Comparison of ENCODE assay signal across 8 cellular contexts in genomic region chr6:105992315-105992961, GRCh38.
DNase-seq lines count a peak whose midpoint lies in the region; ATAC-seq and TF ChIP-seq lines count a peak whose summit lies in the region.

No MANE protein-coding gene starts in this region.

- H3K36me3 ChIP-seq in neuronal stem cell (replicated peaks in 1 of 2; ENCODE audit: control insufficient read depth in 2 of 2, insufficient read depth in 2 of 2, low read length in 2 of 2) = no peaks in the 10 kb centered on the region

- H2BK15ac ChIP-seq in neuronal stem cell (ENCODE audit: low read length) = no peak overlapping the region

- H3K27ac ChIP-seq in neuronal stem cell (replicated peaks; ENCODE audit: low read length) = no peak overlapping the region

- DNase-seq in DMS79 (lab: John Stamatoyannopoulos, UW) (peak; percentile 25), RPMI8226 (peak; percentile 89), foreskin fibroblast (peak; percentile 77 to 92), neuronal stem cell (ENCODE audit: low spot score) (peak; percentile 73), stromal cell of bone marrow (ENCODE audit: low read depth) (peak; percentile 40)
- DNase-seq in activated effector memory CD4-positive, alpha-beta T cell treated with anti-CD3 and anti-CD28 coated beads, Interleukin-2, amount 50 U/mL, for 16 hours = peak; percentile 95

- ATAC-seq in GM21619 (IDR thresholded peaks at IDR 0.05; ENCODE audit: unreplicated experiment) = peak; percentile 85

- no peak for TF ChIP-seq CTCF in foreskin fibroblast (IDR thresholded peaks at IDR 0.05; ENCODE audit: low read depth, low read length)

- no peaks in the 10 kb centered on the region for H3K36me3 Mint-ChIP-seq in IgD-negative memory B cell

- H3K9me3 Mint-ChIP-seq in IgD-negative memory B cell = peaks cover 0 to 2% (median 1%) of the 10 kb centered on the region in 3 donors

- H2BK12ac ChIP-seq in neuronal stem cell (ENCODE audit: low read length) = no peak overlapping the region

- H4K8ac ChIP-seq in neuronal stem cell (ENCODE audit: low read depth, low read length) = no peak overlapping the region

- H2AFZ ChIP-seq in neuronal stem cell (ENCODE audit: low read length) = peak overlapping the region; percentile 81

- H3K4me3 ChIP-seq in foreskin fibroblast (ENCODE audit: low read depth in 1 of 2, low read length in 2 of 2) = peak overlapping the region; percentile 77 to 78
- peak overlapping the region; percentile 51 to 77 for H3K4me3 ChIP-seq in neuronal stem cell (ENCODE audit: low read length in 2 of 2)

- H3K9me3 ChIP-seq in neuronal stem cell (replicated peaks in 1 of 2; ENCODE audit: control insufficient read depth in 2 of 2, insufficient read depth in 1 of 2, low read depth in 1 of 2, low read length in 2 of 2) = peaks cover 0 to 12% of the 10 kb centered on the region in 2 donors

- peak overlapping the region; percentile 94 to 99 (median 98) for H3K4me3 Mint-ChIP-seq in IgD-negative memory B cell

- peaks cover 14 to 99% (median 63%) of the 10 kb centered on the region in 3 experiments for H3K27me3 ChIP-seq in neuronal stem cell (ENCODE audit: control insufficient read depth in 3 of 3, insufficient read depth in 3 of 3, low read depth in 1 of 3, low read length in 3 of 3)

- H2BK120ac ChIP-seq in neuronal stem cell (ENCODE audit: low read depth, low read length) = no peak overlapping the region

- no peak overlapping the region for H2AK5ac ChIP-seq in neuronal stem cell (ENCODE audit: low read depth, low read length)

- H3K4me1 ChIP-seq in neuronal stem cell (ENCODE audit: control insufficient read depth in 2 of 2, insufficient read depth in 1 of 2, low read depth in 1 of 2, low read length in 2 of 2) = peaks cover 0 to 10% of the 10 kb centered on the region in 2 donors

- no CpG with 5 or more reads among the region's 34 CpGs for WGBS in neuronal stem cell (ENCODE audit: extremely low coverage in 2 of 2, insufficient read length in 2 of 2, insufficient replicate concordance in 1 of 2), 2 donors

- peak overlapping the region; percentile 94 to 98 (median 95) for H3K27ac Mint-ChIP-seq in IgD-negative memory B cell

- H2BK5ac ChIP-seq in neuronal stem cell (ENCODE audit: low read length) = no peak overlapping the region

- no peak overlapping the region for H3K9ac ChIP-seq in neuronal stem cell (ENCODE audit: low read depth, low read length, poor library complexity)

- no peaks in the 10 kb centered on the region for H3K79me1 ChIP-seq in neuronal stem cell (ENCODE audit: low read depth, low read length)

- H3K18ac ChIP-seq in neuronal stem cell (ENCODE audit: low read length) = no peak overlapping the region

- H3K27me3 Mint-ChIP-seq in IgD-negative memory B cell = peaks cover 25% of the 10 kb centered on the region

- no peak overlapping the region for H4K91ac ChIP-seq in neuronal stem cell (ENCODE audit: low read depth, low read length, poor library complexity)

- H3K14ac ChIP-seq in neuronal stem cell (ENCODE audit: low read length) = no peak overlapping the region

- no peak overlapping the region for H3K23ac ChIP-seq in neuronal stem cell (ENCODE audit: low read depth, low read length, poor library complexity)

- H3K4me2 ChIP-seq in neuronal stem cell (ENCODE audit: insufficient read depth, low read length, poor library complexity, severe bottlenecking) = peak overlapping the region; percentile 84

- no peak overlapping the region for H3K4ac ChIP-seq in neuronal stem cell (ENCODE audit: low read length)

- H3K4me1 Mint-ChIP-seq in IgD-negative memory B cell = peaks cover 12 to 17% (median 14%) of the 10 kb centered on the region in 3 donors

Comparison
In these comparisons a context has a peak if more than half of its experiments do, and no peak if none do; other contexts are left out.
1. DNase-seq: peak in every context shown above with its lines; median percentile 95 in activated effector memory CD4-positive, alpha-beta T cell treated with anti-CD3 and anti-CD28 coated beads, Interleukin-2, amount 50 U/mL, for 16 hours; 89 in RPMI8226; 84 in foreskin fibroblast; 73 in neuronal stem cell; 40 in stromal cell of bone marrow; 25 in DMS79.